ENCODE assay signal across 15 cellular contexts in the genomic region with DNA sequence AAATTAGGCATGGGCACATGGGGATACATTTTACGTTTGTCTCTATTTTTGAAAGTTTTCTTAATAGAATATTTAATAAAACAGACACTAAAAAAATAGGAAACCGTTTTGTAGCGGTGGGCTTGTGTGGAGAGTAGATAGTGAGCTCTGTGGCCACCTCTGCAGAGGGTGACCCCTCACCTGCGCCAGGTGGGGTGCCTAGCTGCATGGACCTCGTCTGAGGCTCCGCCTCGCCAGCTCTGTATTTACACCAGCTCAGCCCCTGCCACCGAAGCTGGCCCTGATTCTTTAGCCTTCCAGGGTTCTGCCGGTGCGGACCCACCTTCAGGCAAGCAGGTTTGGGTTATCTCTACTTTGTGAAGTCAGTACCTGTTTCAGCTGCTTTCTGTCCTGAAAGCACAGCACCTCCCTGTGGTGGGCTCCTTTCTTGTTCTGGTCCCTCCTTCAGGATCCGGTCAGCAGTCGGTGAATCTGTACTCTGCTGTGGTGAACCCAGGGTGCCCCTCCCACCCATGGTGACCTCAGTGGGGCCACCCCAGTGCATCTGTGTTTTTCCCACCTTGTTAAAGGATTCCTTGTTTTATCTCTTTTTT.
A peak's percentile ranks its signal among the peaks of the same experiment; 100 is the strongest.
DNase-seq lines count a peak whose midpoint lies in the region; ATAC-seq, FAIRE-seq and TF ChIP-seq lines count a peak whose summit lies in the region.
"Had no signal": no experiment of that assay in that cellular context is flagged by ENCODE, and none has a peak within 500 bp of the region (broad histone marks: within the 10 kb centered on the region; RNA-seq: fewer than 3 reads in every experiment).

No MANE protein-coding gene starts in this region.

- POLR2A ChIA-PET in A549 (lab: Yijun Ruan, JAX) = no interaction called here

- FAIRE-seq in A549 (lab: Jason Lieb, UNC) = no peak

- H3K9me3 ChIP-seq in A549 = 0 out of 3 replicates have a peak, but pooled peaks cover 6% of the 10 kb centered on the region
- H3K9me3 ChIP-seq: MG63 had no signal

- 0 out of 5 replicates have a peak, but pooled peaks of 1 of the 2 experiments have one; percentile 11 for TF ChIP-seq RAD21 in A549 (conservative IDR thresholded peaks at IDR 0.05 in 1 of 2, IDR thresholded peaks at IDR 0.05 in 1 of 2)

- ATAC-seq in A549 (peak in 1 of 2 experiments; percentile 66; a peak in 3 of 6 replicates), GM21717 (IDR thresholded peaks at IDR 0.05; ENCODE audit: unreplicated experiment) (no peak), HG03135 (IDR thresholded peaks at IDR 0.05; ENCODE audit: unreplicated experiment) (no peak), GM18511 (IDR thresholded peaks at IDR 0.05; ENCODE audit: unreplicated experiment) (no peak)
- ATAC-seq: activated naive CD4-positive, alpha-beta T cell treated with anti-CD3 and anti-CD28 coated beads, Interleukin-2, amount 50 U/mL, for 72 hours had no signal

- CTCF ChIA-PET in A549 (lab: Yijun Ruan, JAX) = no interaction called here

- TF ChIP-seq POLR2A in A549 (IDR thresholded peaks at IDR 0.05; ENCODE audit: low read length) = no peak

- DNase-seq in A549 (ENCODE audit: low read depth in 1 of 2, low spot score in 1 of 2) (peak in 1 of 2 experiments; percentile 18), SW480 (ENCODE audit: low spot score) (peak; percentile 8), iPS DF 4.7 (ENCODE audit: extremely low read depth, low spot score) (peak; percentile 19), NCI-H1694 treated with DMSO at 0.1 percent for 48 hours (lab: John Stamatoyannopoulos, UW) (no peak)
- DNase-seq: activated CD4-positive, alpha-beta T cell treated with anti-CD3 and anti-CD28 coated beads, Interleukin-2, amount 50 U/mL, for 4 hours; dorsolateral prefrontal cortex; glutamatergic neuron; MG63; NCI-H524 treated with DMSO at 0.1 percent for 48 hours had no signal

- no peak overlapping the region for H3K4me2 ChIP-seq in A549

- no peak for TF ChIP-seq EP300 in A549 (IDR thresholded peaks at IDR 0.05)

- H3K4me1 ChIP-seq in A549 = no peaks in the 10 kb centered on the region

- no peak overlapping the region for H3K27ac ChIP-seq in A549
- H3K27ac ChIP-seq: dorsolateral prefrontal cortex, SK-N-MC had no signal

- TF ChIP-seq CTCF in A549 (IDR thresholded peaks at IDR 0.05) (0 out of 3 replicates have a peak, but pooled peaks have one; percentile 10), GM12872 (IDR thresholded peaks at IDR 0.05; ENCODE audit: insufficient read depth, low read depth, low read length) (peak; percentile 48)

- no peak overlapping the region for H3K4me3 ChIP-seq in A549
- H3K4me3 ChIP-seq: dorsolateral prefrontal cortex, MG63, SK-N-MC had no signal

- 87% methylated on average over 12 of the region's 12 CpGs for WGBS in A549 (ENCODE audit: missing lambda C conversion rate)

TF ChIP-seq in A549, 52 proteins besides CTCF, POLR2A, EP300 and RAD21:
- no peak for TF ChIP-seq PHF8 (IDR thresholded peaks at IDR 0.05; ENCODE audit: borderline replicate concordance, low read depth)
- TF ChIP-seq, protein P1, sequence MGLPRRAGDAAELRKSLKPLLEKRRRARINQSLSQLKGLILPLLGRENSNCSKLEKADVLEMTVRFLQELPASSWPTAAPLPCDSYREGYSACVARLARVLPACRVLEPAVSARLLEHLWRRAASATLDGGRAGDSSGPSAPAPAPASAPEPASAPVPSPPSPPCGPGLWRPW (IDR thresholded peaks at IDR 0.05) = no peak
- TF ChIP-seq, protein P2, sequence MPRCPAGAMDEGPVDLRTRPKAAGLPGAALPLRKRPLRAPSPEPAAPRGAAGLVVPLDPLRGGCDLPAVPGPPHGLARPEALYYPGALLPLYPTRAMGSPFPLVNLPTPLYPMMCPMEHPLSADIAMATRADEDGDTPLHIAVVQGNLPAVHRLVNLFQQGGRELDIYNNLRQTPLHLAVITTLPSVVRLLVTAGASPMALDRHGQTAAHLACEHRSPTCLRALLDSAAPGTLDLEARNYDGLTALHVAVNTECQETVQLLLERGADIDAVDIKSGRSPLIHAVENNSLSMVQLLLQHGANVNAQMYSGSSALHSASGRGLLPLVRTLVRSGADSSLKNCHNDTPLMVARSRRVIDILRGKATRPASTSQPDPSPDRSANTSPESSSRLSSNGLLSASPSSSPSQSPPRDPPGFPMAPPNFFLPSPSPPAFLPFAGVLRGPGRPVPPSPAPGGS (IDR thresholded peaks at IDR 0.05) = no peak
- TF ChIP-seq EHF (CRISPR knock-in tag; IDR thresholded peaks at IDR 0.05) = no peak
- TF ChIP-seq CHD4 (IDR thresholded peaks at IDR 0.05; ENCODE audit: borderline replicate concordance) = no peak
- no peak for TF ChIP-seq JUNB (IDR thresholded peaks at IDR 0.05)
